ENCODE assay signal across 19 cellular contexts in the genomic region with DNA sequence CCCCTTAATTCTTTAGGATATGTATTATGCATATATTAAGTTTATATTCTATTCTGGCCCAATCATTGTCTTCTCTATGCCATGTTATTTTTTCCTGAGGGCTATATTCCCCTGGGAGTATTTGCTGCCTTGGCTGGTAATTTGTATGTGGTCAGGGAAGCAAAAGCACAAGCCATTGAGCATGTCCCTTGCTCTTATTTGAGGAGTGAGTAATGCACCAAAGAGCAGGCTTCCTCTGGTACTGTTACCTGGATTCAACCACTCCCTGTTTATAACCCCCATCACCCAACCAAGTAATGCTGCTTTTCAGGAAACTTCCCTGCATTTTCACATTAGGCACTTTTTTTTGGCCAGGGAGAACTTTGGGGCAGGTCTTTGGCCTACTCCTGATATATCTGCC. TPM values are rescaled to one million over a fixed set of nuclear protein-coding genes. Genes with fewer than 3 reads are reported as not detected.
"Had no signal": no experiment of that assay in that cellular context is flagged by ENCODE, and none has a peak within 500 bp of the region (broad histone marks: within the 10 kb centered on the region; RNA-seq: fewer than 3 reads in every experiment).

No MANE protein-coding gene starts in this region.

- H3K4me1 ChIP-seq: esophagus muscularis mucosa, gastrocnemius medialis, heart left ventricle, lower lobe of right lung, vagina had no signal

- DNase-seq: activated CD4-positive, alpha-beta T cell treated with anti-CD3 and anti-CD28 coated beads for 1 hour; activated CD4-positive, alpha-beta T cell treated with anti-CD3 and anti-CD28 coated beads, Interleukin-2, amount 50 U/mL, for 1 hour; activated CD8-positive, alpha-beta T cell treated with anti-CD3 and anti-CD28 coated beads, Interleukin-2, amount 10 ng/mL, durations not matched to agents 7 days and 5 days; activated gamma-delta T cell treated with Interleukin-2 at 50 U/mL for 16 hours; anterior cingulate cortex; effector memory CD4-positive, alpha-beta T cell; gastrocnemius medialis; heart left ventricle; lower lobe of right lung; naive thymus-derived CD8-positive, alpha-beta T cell; stimulated activated CD4-positive, alpha-beta T cell treated with anti-CD3 and anti-CD28 coated beads, Interleukin-4, amount 100 ng/mL, for 24 hours; stimulated activated naive CD4-positive, alpha-beta T cell treated with Interleukin-2 at 50 U/mL for 16 hours; WERI-Rb-1 had no signal

- H3K27ac ChIP-seq: esophagus muscularis mucosa, gastrocnemius medialis, heart left ventricle, lower lobe of right lung, neural progenitor cell, thoracic aorta, vagina, WERI-Rb-1 had no signal

- H3K36me3 ChIP-seq: esophagus muscularis mucosa, gastrocnemius medialis, heart left ventricle, lower lobe of right lung, neural progenitor cell, thoracic aorta, vagina, WERI-Rb-1 had no signal

- FAIRE-seq: colon, islet of Langerhans had no signal

- H3K4me3 ChIP-seq: esophagus muscularis mucosa, gastrocnemius medialis, heart left ventricle, lower lobe of right lung, neural progenitor cell, thoracic aorta, vagina had no signal

- H3K27me3 ChIP-seq: esophagus muscularis mucosa, gastrocnemius medialis, heart left ventricle, neural progenitor cell, vagina had no signal

- H3K9me3 ChIP-seq: gastrocnemius medialis, lower lobe of right lung had no signal

RNA-seq across cellular contexts. Expression of a gene that starts 36.4 kb away (rescaled TPM):
- total RNA-seq: activated CD8-positive, alpha-beta T cell treated with anti-CD3 and anti-CD28 coated beads, Interleukin-2, amount 10 ng/mL, durations not matched to agents 7 days and 5 days; naive thymus-derived CD8-positive, alpha-beta T cell had no signal
